In the genomic region with DNA sequence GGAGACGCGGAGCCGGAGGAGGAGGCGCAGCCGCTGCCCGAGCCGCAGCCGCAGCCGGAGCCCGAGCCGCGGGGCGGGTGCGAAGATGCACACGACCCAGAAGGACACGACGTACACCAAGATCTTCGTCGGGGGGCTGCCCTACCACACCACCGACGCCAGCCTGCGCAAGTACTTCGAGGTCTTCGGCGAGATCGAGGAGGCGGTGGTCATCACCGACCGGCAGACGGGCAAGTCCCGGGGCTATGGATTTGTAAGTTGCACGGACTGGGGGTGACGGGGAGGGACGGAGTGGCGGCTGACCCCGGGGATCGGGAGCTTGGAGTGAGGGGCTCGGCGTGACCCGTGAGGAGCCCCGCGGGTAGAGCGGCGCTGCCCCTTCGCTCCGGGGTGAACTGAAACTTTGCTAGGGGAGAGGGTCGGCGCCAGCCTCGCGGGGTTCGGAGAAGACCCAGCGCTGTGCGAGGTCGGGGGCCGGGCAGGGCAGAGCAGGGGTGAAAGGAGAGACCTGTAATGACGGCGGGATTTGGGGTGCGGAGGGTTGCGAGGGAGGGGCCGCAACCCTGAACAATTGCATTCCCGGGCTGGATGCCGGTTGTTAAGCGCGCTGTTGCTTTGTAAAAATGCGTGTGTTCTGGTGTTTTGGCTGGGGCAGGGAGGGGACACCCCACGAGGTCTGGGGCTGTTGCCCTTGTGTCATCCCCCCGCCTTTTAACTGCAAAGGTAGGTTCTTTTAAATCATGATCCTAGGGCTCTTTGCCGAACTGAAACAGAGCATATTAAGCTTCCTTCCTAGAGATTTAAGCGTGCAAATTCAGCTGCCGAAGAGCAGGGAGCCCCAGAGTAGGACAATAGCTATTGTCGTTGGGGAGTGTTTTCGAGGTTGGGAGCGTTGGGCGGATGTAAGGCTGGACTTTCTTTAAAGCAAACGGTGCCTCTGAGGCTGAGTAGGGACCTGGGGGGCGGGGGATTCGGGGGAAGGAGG, we compare ENCODE assay signal across 8 cellular contexts. TPM values are rescaled to one million over a fixed set of nuclear protein-coding genes. Genes with fewer than 3 reads are reported as not detected.
DNase-seq lines count a peak whose midpoint lies in the region; ATAC-seq and TF ChIP-seq lines count a peak whose summit lies in the region.

No MANE protein-coding gene starts in this region.

- H2BK12ac ChIP-seq in H9 (ENCODE audit: insufficient read length, low read depth, low read length): no peak overlapping the region

- no CpG with 5 or more reads among the region's 77 CpGs for WGBS in H9 (ENCODE audit: extremely low coverage, insufficient read length, low lambda C conversion rate)
- no CpG with 5 or more reads among the region's 77 CpGs for WGBS in iPS DF 6.9 (ENCODE audit: insufficient coverage, insufficient read length)

- no peak overlapping the region for H2BK5ac ChIP-seq in H9 (ENCODE audit: insufficient read length, low read length)

- no peak overlapping the region for H2BK20ac ChIP-seq in H9 (ENCODE audit: low read depth, low read length, poor library complexity, severe bottlenecking)

- peaks cover 35% of the 10 kb centered on the region for H3K27me3 ChIP-seq in H9 (ENCODE audit: insufficient read depth, low read length)
- H3K27me3 ChIP-seq in iPS DF 6.9 (ENCODE audit: control insufficient read depth, insufficient read depth, low read length): peaks cover 34% of the 10 kb centered on the region

- H3K79me1 ChIP-seq in H9 (ENCODE audit: insufficient read depth, low read depth, low read length, poor library complexity, severe bottlenecking): no peaks in the 10 kb centered on the region

- H2AK5ac ChIP-seq in H9 (ENCODE audit: insufficient read length, low read length): no peak overlapping the region

- H3T11ph ChIP-seq in H9 (ENCODE audit: low read length): no peak overlapping the region

- peaks cover 92% of the 10 kb centered on the region for H3K27me3 Mint-ChIP-seq in H9 (ENCODE audit: low read depth)
- H3K27me3 Mint-ChIP-seq in activated naive CD8-positive, alpha-beta T cell treated with anti-CD3 and anti-CD28 coated beads for 36 hours: peaks cover 92% of the 10 kb centered on the region

- no peaks in the 10 kb centered on the region; the same call in 1 of the 2 replicates for H3K4me1 ChIP-seq in H9 (ENCODE audit: insufficient read depth, low read length)
- H3K4me1 ChIP-seq in iPS DF 6.9 (ENCODE audit: control insufficient read depth, insufficient read depth, low read length): no peaks in the 10 kb centered on the region

- no peak overlapping the region for H3K9ac ChIP-seq in H9 (ENCODE audit: extremely low read depth, insufficient read length, low read length)

- no peak overlapping the region for H4K8ac ChIP-seq in H9 (replicated peaks; ENCODE audit: insufficient read length, low read depth, low read length)

- no peak overlapping the region for H3K56ac ChIP-seq in H9 (ENCODE audit: insufficient read length, low read depth, low read length)

- peaks cover 13% of the 10 kb centered on the region for H3K23me2 ChIP-seq in H9 (ENCODE audit: insufficient read length, low read depth, low read length, poor library complexity, severe bottlenecking)

- peak overlapping the region; percentile 75 to 94 for H3K4me3 Mint-ChIP-seq in H9
- H3K4me3 Mint-ChIP-seq in activated naive CD8-positive, alpha-beta T cell treated with anti-CD3 and anti-CD28 coated beads for 36 hours: peak overlapping the region; percentile 67

- no peak overlapping the region; a peak in 1 of 7 replicates for H3K27ac Mint-ChIP-seq in H9
- H3K27ac Mint-ChIP-seq in activated naive CD8-positive, alpha-beta T cell treated with anti-CD3 and anti-CD28 coated beads for 36 hours: no peak overlapping the region

- H3K79me2 ChIP-seq in H9 (ENCODE audit: insufficient read depth, low read length): no peaks in the 10 kb centered on the region

- peak overlapping the region; percentile 82 for H3K4me2 ChIP-seq in H9 (ENCODE audit: insufficient read depth, insufficient read length, low read length)

- H3K9me3 ChIP-seq in H9 (ENCODE audit: control insufficient read depth, low read depth, low read length): no peaks in the 10 kb centered on the region
- H3K9me3 ChIP-seq in iPS DF 6.9 (ENCODE audit: control insufficient read depth, insufficient read depth, low read length): no peaks in the 10 kb centered on the region

- H3K9me3 Mint-ChIP-seq in H9: no peaks in the 10 kb centered on the region
- H3K9me3 Mint-ChIP-seq in activated naive CD8-positive, alpha-beta T cell treated with anti-CD3 and anti-CD28 coated beads for 36 hours: no peaks in the 10 kb centered on the region

- H3K18ac ChIP-seq in H9 (ENCODE audit: insufficient read length, low read depth, low read length): peak overlapping the region; percentile 28

- no peak overlapping the region for H2BK15ac ChIP-seq in H9 (ENCODE audit: low read depth, low read length)

- H4K5ac ChIP-seq in H9 (ENCODE audit: insufficient read length, low read depth, low read length): no peak overlapping the region

- peak overlapping the region; percentile 65; the same call in 1 of the 2 replicates for H3K14ac ChIP-seq in H9 (ENCODE audit: insufficient read depth, low read length)

- no peak overlapping the region for H3K23ac ChIP-seq in H9 (ENCODE audit: insufficient read length, low read depth, low read length)

- peak overlapping the region; percentile 86 for H2AFZ ChIP-seq in H9 (ENCODE audit: low read length)

- no peak overlapping the region; the same call in 1 of the 2 replicates for H3K4ac ChIP-seq in H9 (ENCODE audit: low read depth, low read length)

- no peak for TF ChIP-seq CTCF in H9 (conservative IDR thresholded peaks at IDR 0.05)

- no peak overlapping the region for H3K27ac ChIP-seq in H9 (ENCODE audit: insufficient read length, low read depth, low read length)
- H3K27ac ChIP-seq in iPS DF 6.9 (ENCODE audit: low read length): no peak overlapping the region

- peaks cover 0 to 3% (median 0%) of the 10 kb centered on the region in 3 experiments; a peak in 3 of 7 replicates for H3K36me3 Mint-ChIP-seq in H9 (ENCODE audit: insufficient read depth in 1 of 3, low read depth in 3 of 3)
- H3K36me3 Mint-ChIP-seq in activated naive CD8-positive, alpha-beta T cell treated with anti-CD3 and anti-CD28 coated beads for 36 hours: no peaks in the 10 kb centered on the region

- H3K4me3 ChIP-seq in iPS DF 6.9 (ENCODE audit: low read length): peak overlapping the region; percentile 49; the same call in 1 of the 2 replicates

- peaks cover 13 to 31% of the 10 kb centered on the region in 2 experiments for H3K4me1 Mint-ChIP-seq in H9
- peaks cover 12% of the 10 kb centered on the region for H3K4me1 Mint-ChIP-seq in activated naive CD8-positive, alpha-beta T cell treated with anti-CD3 and anti-CD28 coated beads for 36 hours

- no peaks in the 10 kb centered on the region for H3K36me3 ChIP-seq in iPS DF 6.9 (ENCODE audit: control insufficient read depth, insufficient read depth, low read length)

- no peak overlapping the region for H4K91ac ChIP-seq in H9 (ENCODE audit: insufficient read length, low read depth, low read length)

- DNase-seq in A172 (ENCODE audit: low spot score) (peak; percentile 16), H9 (peak; percentile 43), iPS DF 6.9 (ENCODE audit: low read depth, low spot score) (no peak), retina (peak; percentile 84), NCI-H1436 treated with DMSO at 0.1 percent for 48 hours (lab: John Stamatoyannopoulos, UW) (no peak)
- DNase-seq in activated naive CD8-positive, alpha-beta T cell treated with anti-CD3 and anti-CD28 coated beads for 36 hours: no peak

- no peaks in the 10 kb centered on the region for H4K20me1 ChIP-seq in H9 (ENCODE audit: control insufficient read depth, insufficient read depth, insufficient read length)

- no peak overlapping the region for H2BK120ac ChIP-seq in H9 (ENCODE audit: low read depth, low read length, poor library complexity, severe bottlenecking)

- ATAC-seq in GM19328 (IDR thresholded peaks at IDR 0.05; ENCODE audit: unreplicated experiment) (no peak), GM19023 (IDR thresholded peaks at IDR 0.05; ENCODE audit: unreplicated experiment) (no peak)

RNA-seq across cellular contexts. Expression of gene RBM24, which starts 0.6 kb away (rescaled TPM):
- total RNA-seq in A172 (2014; rRNA removed; shearing (Covaris generic)): 13.2 and 14.5 TPM in 2 replicates
- 0.48 and 0.55 TPM in 2 replicates for total RNA-seq in H9 (2021)
- total RNA-seq in activated naive CD8-positive, alpha-beta T cell treated with anti-CD3 and anti-CD28 coated beads for 36 hours: not detected

Comparison
In these comparisons a context has a peak if more than half of its experiments do, and no peak if none do; other contexts are left out.
1. DNase-seq: peak in A172 (single experiment), H9 (single experiment) and retina (single experiment); none in activated naive CD8-positive, alpha-beta T cell treated with anti-CD3 and anti-CD28 coated beads for 36 hours (single experiment), iPS DF 6.9 (single experiment) and NCI-H1436 treated with DMSO at 0.1 percent for 48 hours (single experiment).